ENCODE assay signal across 18 cellular contexts in the genomic region with DNA sequence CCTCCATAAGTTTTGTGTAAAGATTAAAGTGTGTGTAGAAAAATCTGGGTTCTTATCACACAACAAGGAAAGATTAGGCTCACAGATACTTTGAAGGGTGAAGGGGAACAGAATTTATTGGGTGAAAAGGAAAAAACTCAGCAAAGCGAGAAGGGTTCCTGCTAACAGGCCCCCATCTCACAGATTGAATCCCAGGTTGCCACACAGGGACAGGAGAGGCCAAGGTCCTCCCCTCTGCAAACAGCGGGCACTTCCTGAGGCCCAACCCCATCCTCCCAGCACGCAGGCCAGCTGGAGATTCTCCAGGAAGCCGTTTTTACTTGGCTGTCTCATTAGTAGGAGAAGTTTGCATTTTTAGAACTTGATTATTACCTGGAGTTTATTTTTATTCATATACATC. TPM values are rescaled to one million over a fixed set of nuclear protein-coding genes. Genes with fewer than 3 reads are reported as not detected.
DNase-seq lines count a peak whose midpoint lies in the region; ATAC-seq and TF ChIP-seq lines count a peak whose summit lies in the region.
"Had no signal": no experiment of that assay in that cellular context is flagged by ENCODE, and none has a peak within 500 bp of the region (broad histone marks: within the 10 kb centered on the region; RNA-seq: fewer than 3 reads in every experiment).

No MANE protein-coding gene starts in this region.

- no peak overlapping the region for H3K4me2 ChIP-seq in osteoblast (ENCODE audit: insufficient read depth, low read length)
- H3K4me2 ChIP-seq: BLaER1 had no signal

- no peaks in the 10 kb centered on the region for H3K9me3 Mint-ChIP-seq in endodermal cell
- H3K9me3 Mint-ChIP-seq in activated T-helper 17 cell treated with anti-CD3 and anti-CD28 coated beads, Interleukin-2, amount 50 U/mL, for 72 hours: no peaks in the 10 kb centered on the region
- H3K9me3 Mint-ChIP-seq: activated B cell treated with CpG ODN at 0.5 μM for 24 hours had no signal

- ATAC-seq in activated T-helper 17 cell treated with anti-CD3 and anti-CD28 coated beads, Interleukin-2, amount 50 U/mL, for 72 hours (replicated peaks): no peak
- ATAC-seq: HCT116 had no signal

- no peaks in the 10 kb centered on the region for H4K20me1 ChIP-seq in osteoblast (ENCODE audit: insufficient read depth, low read length)
- H4K20me1 ChIP-seq: BLaER1 had no signal

- no peak overlapping the region for H3K9ac ChIP-seq in endodermal cell (ENCODE audit: extremely low read depth, low read length, poor library complexity, severe bottlenecking)
- H3K9ac ChIP-seq: BLaER1 had no signal

- no peak for TF ChIP-seq CTCF in LNCaP clone FGC (IDR thresholded peaks at IDR 0.05; ENCODE audit: control insufficient read depth, extremely low read depth, insufficient read depth)
- no peak for TF ChIP-seq CTCF in endodermal cell (conservative IDR thresholded peaks at IDR 0.05)
- no peak for TF ChIP-seq CTCF in osteoblast (IDR thresholded peaks at IDR 0.05; ENCODE audit: extremely low read depth, low read depth, low read length)
- no peak for TF ChIP-seq CTCF in vagina (IDR thresholded peaks at IDR 0.05)

- H3K27me3 Mint-ChIP-seq in endodermal cell (ENCODE audit: insufficient read depth): no peaks in the 10 kb centered on the region
- H3K27me3 Mint-ChIP-seq in activated T-helper 17 cell treated with anti-CD3 and anti-CD28 coated beads, Interleukin-2, amount 50 U/mL, for 72 hours: no peaks in the 10 kb centered on the region
- H3K27me3 Mint-ChIP-seq: activated B cell treated with CpG ODN at 0.5 μM for 24 hours had no signal

- H3K4me1 ChIP-seq in endodermal cell (ENCODE audit: control insufficient read depth, insufficient read depth, low read length) (no peaks in the 10 kb centered on the region), osteoblast (ENCODE audit: insufficient read depth, low read length) (peaks cover 12% of the 10 kb centered on the region), vagina (no peaks in the 10 kb centered on the region)
- H3K4me1 ChIP-seq: BLaER1, pancreas, suprapubic skin had no signal

- H3K36me3 ChIP-seq in endodermal cell (ENCODE audit: control insufficient read depth, insufficient read depth, low read length) (peaks cover 4% of the 10 kb centered on the region), osteoblast (ENCODE audit: insufficient read depth, low read length) (peaks cover 37% of the 10 kb centered on the region), vagina (peaks cover 0 to 19% of the 10 kb centered on the region in 2 donors)
- H3K36me3 ChIP-seq: BLaER1 had no signal

- no peaks in the 10 kb centered on the region for H3K27me3 ChIP-seq in endodermal cell (ENCODE audit: control insufficient read depth, insufficient read depth, low read length, poor library complexity, severe bottlenecking)
- no peaks in the 10 kb centered on the region for H3K27me3 ChIP-seq in osteoblast (ENCODE audit: insufficient read depth, low read length)
- no peaks in the 10 kb centered on the region for H3K27me3 ChIP-seq in vagina
- H3K27me3 ChIP-seq: BLaER1, pancreas, suprapubic skin had no signal

- peak overlapping the region; percentile 45 for H3K27ac Mint-ChIP-seq in endodermal cell
- H3K27ac Mint-ChIP-seq in activated T-helper 17 cell treated with anti-CD3 and anti-CD28 coated beads, Interleukin-2, amount 50 U/mL, for 72 hours: no peak overlapping the region
- H3K27ac Mint-ChIP-seq: activated B cell treated with CpG ODN at 0.5 μM for 24 hours had no signal

- H2AFZ ChIP-seq in osteoblast (ENCODE audit: low read length): no peak overlapping the region

- H3K79me2 ChIP-seq in osteoblast (ENCODE audit: insufficient read depth, low read length): peaks cover 4% of the 10 kb centered on the region

- no peak for TF ChIP-seq POLR2A in vagina (IDR thresholded peaks at IDR 0.05)

- 68% methylated on average over 3 of the region's 4 CpGs; no CpG with 5 or more reads in 1 of the 2 experiments for WGBS in endodermal cell (ENCODE audit: insufficient coverage in 1 of 2, insufficient read length in 1 of 2), 2 experiments

- no peak overlapping the region for H3K4me3 ChIP-seq in LNCaP clone FGC (ENCODE audit: low read depth, low read length)
- H3K4me3 ChIP-seq in endodermal cell (ENCODE audit: low read length): no peak overlapping the region
- H3K4me3 ChIP-seq in osteoblast (ENCODE audit: insufficient read depth, low read length): no peak overlapping the region
- H3K4me3 ChIP-seq in vagina: no peak overlapping the region
- H3K4me3 ChIP-seq: BLaER1, pancreas, suprapubic skin had no signal

- intact Hi-C loops in vagina (cut with DNase I): no loop called here

- H3K9me3 ChIP-seq in endodermal cell (ENCODE audit: control insufficient read depth, low read length): no peaks in the 10 kb centered on the region
- H3K9me3 ChIP-seq in osteoblast (ENCODE audit: low read depth, low read length): no peaks in the 10 kb centered on the region
- no peaks in the 10 kb centered on the region for H3K9me3 ChIP-seq in vagina
- H3K9me3 ChIP-seq: BLaER1, pancreas, suprapubic skin had no signal

- no peak overlapping the region for H3K27ac ChIP-seq in endodermal cell (ENCODE audit: low read depth, low read length)
- no peak overlapping the region for H3K27ac ChIP-seq in osteoblast (ENCODE audit: low read depth, low read length)
- no peak overlapping the region for H3K27ac ChIP-seq in vagina
- H3K27ac ChIP-seq: BLaER1, pancreas, suprapubic skin had no signal

- H3K36me3 Mint-ChIP-seq in endodermal cell (ENCODE audit: low read depth): peaks cover 11% of the 10 kb centered on the region
- peaks cover 22% of the 10 kb centered on the region for H3K36me3 Mint-ChIP-seq in activated T-helper 17 cell treated with anti-CD3 and anti-CD28 coated beads, Interleukin-2, amount 50 U/mL, for 72 hours (ENCODE audit: low read depth)

- H3K4me1 Mint-ChIP-seq in endodermal cell: no peaks in the 10 kb centered on the region
- no peaks in the 10 kb centered on the region for H3K4me1 Mint-ChIP-seq in activated T-helper 17 cell treated with anti-CD3 and anti-CD28 coated beads, Interleukin-2, amount 50 U/mL, for 72 hours
- H3K4me1 Mint-ChIP-seq: activated B cell treated with CpG ODN at 0.5 μM for 24 hours had no signal

- no peak overlapping the region for H3K4me3 Mint-ChIP-seq in endodermal cell
- no peak overlapping the region for H3K4me3 Mint-ChIP-seq in activated T-helper 17 cell treated with anti-CD3 and anti-CD28 coated beads, Interleukin-2, amount 50 U/mL, for 72 hours
- H3K4me3 Mint-ChIP-seq: activated B cell treated with CpG ODN at 0.5 μM for 24 hours had no signal

- DNase-seq in DMS53 treated with DMSO at 0.1 percent for 48 hours (lab: John Stamatoyannopoulos, UW; ENCODE audit: unreplicated experiment) (peak; percentile 5), LNCaP clone FGC (ENCODE audit: low read depth) (peak; percentile 42), endodermal cell (peak; percentile 65), osteoblast (ENCODE audit: insufficient read length, low spot score, missing footprints) (peak; percentile 54), SW480 (ENCODE audit: low spot score) (no peak), vagina (ENCODE audit: extremely low spot score in 2 of 2) (no peak)
- DNase-seq: activated B cell treated with CpG ODN at 0.5 μM for 24 hours; amniotic stem cell; cerebellar nuclear complex; hypothalamus; NCI-H146; NCI-H226; stimulated activated CD4-positive, alpha-beta T cell treated with anti-CD3 and anti-CD28 coated beads, Interleukin-4, amount 100 ng/mL, for 4 hours had no signal

RNA-seq across cellular contexts. Expression of gene ERCC5, which starts 15.2 kb away (rescaled TPM):
- 10 to 100 TPM; 22.4 to 26.7 TPM for total RNA-seq in endodermal cell
- polyA plus RNA-seq in endodermal cell (2013, experiment 1 of 2): 36.3 TPM
- polyA plus RNA-seq in endodermal cell (2013, experiment 2 of 2): 42.0 TPM
- 99.2 and 103 TPM in 2 replicates for total RNA-seq in osteoblast
- total RNA-seq in activated T-helper 17 cell treated with anti-CD3 and anti-CD28 coated beads, Interleukin-2, amount 50 U/mL, for 72 hours: 10 to 100 TPM; 65.9 to 95.5 TPM
- total RNA-seq in vagina: 41.3 TPM

RNA-seq across cellular contexts. Expression of gene BIVM, which starts 31.7 kb away (rescaled TPM):
- total RNA-seq in endodermal cell: 10 to 100 TPM; 14.7 to 15.0 TPM
- polyA plus RNA-seq in endodermal cell (2013, experiment 1 of 2): 14.8 TPM
- 13.7 TPM for polyA plus RNA-seq in endodermal cell (2013, experiment 2 of 2)
- 22.1 and 30.9 TPM in 2 replicates for total RNA-seq in osteoblast
- total RNA-seq in activated T-helper 17 cell treated with anti-CD3 and anti-CD28 coated beads, Interleukin-2, amount 50 U/mL, for 72 hours: 10 to 100 TPM; 10.1 to 19.5 TPM
- total RNA-seq in vagina: 12.3 TPM

RNA-seq across cellular contexts. Expression of gene POGLUT2, which starts 31.9 kb away (rescaled TPM):
- 10 to 100 TPM; 16.0 to 18.1 TPM for total RNA-seq in endodermal cell
- polyA plus RNA-seq in endodermal cell (2013, experiment 1 of 2): 28.0 TPM
- polyA plus RNA-seq in endodermal cell (2013, experiment 2 of 2): 26.5 TPM
- 15.9 and 18.0 TPM in 2 replicates for total RNA-seq in osteoblast
- total RNA-seq in activated T-helper 17 cell treated with anti-CD3 and anti-CD28 coated beads, Interleukin-2, amount 50 U/mL, for 72 hours: 1 to 10 TPM; 2.1 to 5.6 TPM
- 5.4 TPM for total RNA-seq in vagina

RNA-seq across cellular contexts. Expression of gene TEX30, which starts 57.1 kb away (rescaled TPM):
- total RNA-seq in endodermal cell (10 to 100 TPM; 10.0 to 11.5 TPM), osteoblast (13.4 and 14.4 TPM in 2 replicates), vagina (10.1 TPM)
- polyA plus RNA-seq in endodermal cell (2013, experiment 1 of 2): 18.5 TPM
- polyA plus RNA-seq in endodermal cell (2013, experiment 2 of 2): 19.6 TPM
- 10 to 100 TPM; 20.0 to 26.3 TPM for total RNA-seq in activated T-helper 17 cell treated with anti-CD3 and anti-CD28 coated beads, Interleukin-2, amount 50 U/mL, for 72 hours

Comparison
In these comparisons a context has a peak if more than half of its experiments do, and no peak if none do; other contexts are left out.
1. DNase-seq: peak in DMS53 treated with DMSO at 0.1 percent for 48 hours (single experiment), LNCaP clone FGC (single experiment), endodermal cell (single experiment) and osteoblast (single experiment); none in SW480 (single experiment) and vagina (0 of 2).